16 cellular contexts compared by ENCODE assay signal in genomic region chr15:45169608-45170480, GRCh38. TPM values are rescaled to one million over a fixed set of nuclear protein-coding genes. Genes with fewer than 3 reads are reported as not detected.
DNase-seq lines count a peak whose midpoint lies in the region; ATAC-seq, FAIRE-seq and TF ChIP-seq lines count a peak whose summit lies in the region.
"Had no signal": no experiment of that assay in that cellular context is flagged by ENCODE, and none has a peak within 500 bp of the region (broad histone marks: within the 10 kb centered on the region; RNA-seq: fewer than 3 reads in every experiment).

No MANE protein-coding gene starts in this region.

- H3K4me1 Mint-ChIP-seq in memory B cell, result peaks cover 16% of the 10 kb centered on the region

- no peaks in the 10 kb centered on the region for H4K20me1 ChIP-seq in SK-N-SH (ENCODE audit: insufficient read depth)

- H3K9me2 ChIP-seq in SK-N-SH, result no peaks in the 10 kb centered on the region

- H3K4me3 ChIP-seq in SK-N-SH (ENCODE audit: low read depth in 2 of 2, low read length in 1 of 2), result no peak overlapping the region; a peak in 1 of 4 replicates
- H3K4me3 ChIP-seq: Peyer's patch had no signal

- H3K36me3 Mint-ChIP-seq in memory B cell, result no peaks in the 10 kb centered on the region
- H3K36me3 Mint-ChIP-seq: CD4-positive, alpha-beta memory T cell had no signal

- peak overlapping the region; percentile 38 for H3K27ac Mint-ChIP-seq in memory B cell

- DNase-seq in DMS 273 treated with DMSO at 0.1 percent for 48 hours (lab: John Stamatoyannopoulos, UW) (peak; percentile 42), NAMALWA (ENCODE audit: low spot score) (peak; percentile 50), SK-N-SH (peak; percentile 92), memory B cell (ENCODE audit: low spot score in 2 of 2) (no peak), GM19239 (ENCODE audit: insufficient read length, low spot score) (no peak), HT-29 (ENCODE audit: low spot score) (no peak), NCI-H2227 treated with DMSO at 0.1 percent for 48 hours (lab: John Stamatoyannopoulos, UW) (no peak)
- DNase-seq: activated naive CD4-positive, alpha-beta T cell treated with anti-CD3 and anti-CD28 coated beads, Interleukin-2, amount 50 U/mL, for 16 hours; CD4-positive, alpha-beta memory T cell; IMR-90; NCI-H2107 had no signal

- no peak overlapping the region for H3K4me2 ChIP-seq in SK-N-SH

- H3K27ac ChIP-seq in SK-N-SH (ENCODE audit: low read depth in 2 of 2, low read length in 1 of 2), result peak overlapping the region; percentile 28 to 100; a peak in 3 of 4 replicates

- TF ChIP-seq CTCF in SK-N-SH (IDR thresholded peaks at IDR 0.05), result no peak

- H3K9ac ChIP-seq in SK-N-SH, result no peak overlapping the region

- H3K4me3 Mint-ChIP-seq in memory B cell, result no peak overlapping the region
- H3K4me3 Mint-ChIP-seq: CD4-positive, alpha-beta memory T cell had no signal

- no peaks in the 10 kb centered on the region for H3K27me3 ChIP-seq in SK-N-SH (ENCODE audit: insufficient read depth)
- H3K27me3 ChIP-seq: Peyer's patch had no signal

- FAIRE-seq in GM19239 (lab: Jason Lieb, UNC), result no peak
- FAIRE-seq: G401.6 had no signal

- POLR2A ChIA-PET in SK-N-SH (lab: Yijun Ruan, JAX), result interaction anchor here (0.8 to 5.9 kb wide), 8 partner anchors 9 to 110 kb away, joined by 3 to 97 read pairs (median 6); partner anchors contain the start of gene SHF

- H3K36me3 ChIP-seq in SK-N-SH (replicated peaks in 1 of 2; ENCODE audit: control insufficient read depth in 1 of 2, insufficient read depth in 2 of 2, low read length in 1 of 2), result peaks cover 0 to 2% of the 10 kb centered on the region in 2 experiments
- H3K36me3 ChIP-seq: Peyer's patch had no signal

- H3K9me3 ChIP-seq in SK-N-SH, result no peaks in the 10 kb centered on the region
- H3K9me3 ChIP-seq: Peyer's patch had no signal

- CTCF ChIA-PET in SK-N-SH (lab: Yijun Ruan, JAX), result interaction anchor here (1.3 to 5.9 kb wide), 8 partner anchors 7 to 320 kb away, joined by 3 to 31 read pairs (median 14); partner anchors contain the start of gene SHF

- TF ChIP-seq RAD21 in SK-N-SH (IDR thresholded peaks at IDR 0.05; ENCODE audit: low read length), result peak; percentile 2; the same call in 1 of the 2 replicates

- peaks cover 11 to 76% of the 10 kb centered on the region in 2 experiments for H3K4me1 ChIP-seq in SK-N-SH (ENCODE audit: control insufficient read depth in 1 of 2, insufficient read depth in 2 of 2, low read depth in 1 of 2, low read length in 1 of 2)

- H3K79me2 ChIP-seq in SK-N-SH (ENCODE audit: insufficient read depth), result peaks cover 10% of the 10 kb centered on the region; the same call in 1 of the 2 replicates

- peaks cover 6% of the 10 kb centered on the region for H3F3A ChIP-seq in SK-N-SH (replicated peaks; ENCODE audit: insufficient read depth)

- TF ChIP-seq EP300 in SK-N-SH (IDR thresholded peaks at IDR 0.05; ENCODE audit: borderline replicate concordance in 1 of 2, low read depth in 1 of 2, low read length in 1 of 2), result peak in 1 of 2 experiments; percentile 98; a peak in 2 of 4 replicates

- H3K9me3 Mint-ChIP-seq in memory B cell, result no peaks in the 10 kb centered on the region
- H3K9me3 Mint-ChIP-seq: CD4-positive, alpha-beta memory T cell had no signal

- ATAC-seq in memory B cell (ENCODE audit: low read depth) (peak; percentile 11), HG03521 (IDR thresholded peaks at IDR 0.05; ENCODE audit: unreplicated experiment) (no peak)

- whole genome bisulfite sequencing in SK-N-SH (ENCODE audit: low lambda C conversion rate), result 47% methylated on average over 3 of the region's 4 CpGs

- no peak overlapping the region for H2AFZ ChIP-seq in SK-N-SH (ENCODE audit: low read depth)

- H3K27me3 Mint-ChIP-seq in memory B cell, result no peaks in the 10 kb centered on the region
- H3K27me3 Mint-ChIP-seq: CD4-positive, alpha-beta memory T cell had no signal

TF ChIP-seq in SK-N-SH, 30 proteins besides CTCF, POLR2A, EP300 and RAD21:
- peak; percentile 57 for TF ChIP-seq GATA2 (CRISPR knock-in tag; IDR thresholded peaks at IDR 0.05)
- TF ChIP-seq RCOR1 (IDR thresholded peaks at IDR 0.05; ENCODE audit: low read length), result peak; percentile 88
- TF ChIP-seq POLR2AphosphoS5 (IDR thresholded peaks at IDR 0.05; ENCODE audit: low read depth, low read length), result peak; percentile 45; the same call in 1 of the 2 replicates
- peak; percentile 11 for TF ChIP-seq CHD2 (IDR thresholded peaks at IDR 0.05; ENCODE audit: low read length, partially characterized antibody)
- TF ChIP-seq FOXJ3 (CRISPR knock-in tag; IDR thresholded peaks at IDR 0.05), result peak; percentile 86
- TF ChIP-seq TCF12 (IDR thresholded peaks at IDR 0.05), result peak; percentile 75
- no peak for TF ChIP-seq TEAD4 (IDR thresholded peaks at IDR 0.05; ENCODE audit: borderline replicate concordance, insufficient read depth)
- no peak for TF ChIP-seq MXI1 (IDR thresholded peaks at IDR 0.05; ENCODE audit: low read depth, low read length)
TF ChIP-seq in SK-N-SH: peak in this region for 6.

RNA-seq across cellular contexts. Expression of gene SHF, which starts 17.9 kb away (rescaled TPM):
- polyA plus RNA-seq in SK-N-SH (2012; rRNA removed), result 4.4 and 5.5 TPM in 2 replicates
- 3.3 and 4.2 TPM in 2 replicates for polyA plus RNA-seq in SK-N-SH (2012; cell fraction: cytosol; rRNA removed)
- polyA plus RNA-seq in SK-N-SH (2012; cell fraction: nucleus; rRNA removed), result 4.8 and 7.5 TPM in 2 replicates
- total RNA-seq in HT-29 (2014; rRNA removed; shearing (Covaris generic)), result 8.6 and 11.2 TPM in 2 replicates

RNA-seq across cellular contexts. Expression of gene DUOX1, which starts 40.0 kb away (rescaled TPM):
- polyA plus RNA-seq in SK-N-SH (2012; rRNA removed), result not detected in 2 replicates
- under 0.01 and 0.01 TPM in 2 replicates for polyA plus RNA-seq in SK-N-SH (2012; cell fraction: cytosol; rRNA removed)
- 0.01 and 0.04 TPM in 2 replicates for polyA plus RNA-seq in SK-N-SH (2012; cell fraction: nucleus; rRNA removed)
- 1.5 and 3.1 TPM in 2 replicates for total RNA-seq in HT-29 (2014; rRNA removed; shearing (Covaris generic))
- total RNA-seq: IMR-90, lung microvascular endothelial cell, osteocyte had no signal
- polyA plus RNA-seq: IMR-90 had no signal

RNA-seq across cellular contexts. Expression of gene DUOXA1, which starts 40.2 kb away (rescaled TPM):
- 0.02 TPM in 1 of 2 replicates, not detected in the other for polyA plus RNA-seq in SK-N-SH (2012; rRNA removed)
- 0.01 and 0.09 TPM in 2 replicates for polyA plus RNA-seq in SK-N-SH (2012; cell fraction: cytosol; rRNA removed)
- 0.44 and 1.2 TPM in 2 replicates for polyA plus RNA-seq in SK-N-SH (2012; cell fraction: nucleus; rRNA removed)
- total RNA-seq in HT-29 (2014; rRNA removed; shearing (Covaris generic)), result 0.23 and 0.26 TPM in 2 replicates
- total RNA-seq: IMR-90, lung microvascular endothelial cell, osteocyte had no signal
- polyA plus RNA-seq: CD4-positive, alpha-beta memory T cell had no signal

RNA-seq across cellular contexts. Expression of gene DUOXA2, which starts 55.7 kb away (rescaled TPM):
- not detected in 2 replicates for polyA plus RNA-seq in SK-N-SH (2012; rRNA removed)
- not detected in 2 replicates for polyA plus RNA-seq in SK-N-SH (2012; cell fraction: cytosol; rRNA removed)
- polyA plus RNA-seq in SK-N-SH (2012; cell fraction: nucleus; rRNA removed), result not detected in 2 replicates
- total RNA-seq in HT-29 (2014; rRNA removed; shearing (Covaris generic)), result not detected in 2 replicates
- total RNA-seq: CD4-positive, alpha-beta memory T cell; IMR-90; lung microvascular endothelial cell; osteocyte had no signal
- polyA plus RNA-seq: CD4-positive, alpha-beta memory T cell; IMR-90 had no signal

RNA-seq across cellular contexts. Expression of gene DUOX2, which starts 55.9 kb away (rescaled TPM):
- 0.02 TPM in 1 of 2 replicates, not detected in the other for polyA plus RNA-seq in SK-N-SH (2012; rRNA removed)
- under 0.01 and 0.01 TPM in 2 replicates for polyA plus RNA-seq in SK-N-SH (2012; cell fraction: cytosol; rRNA removed)
- polyA plus RNA-seq in SK-N-SH (2012; cell fraction: nucleus; rRNA removed), result 0.02 TPM in 2 replicates
- total RNA-seq in HT-29 (2014; rRNA removed; shearing (Covaris generic)), result 0.08 TPM in 2 replicates
- total RNA-seq: IMR-90, lung microvascular endothelial cell, osteocyte had no signal
- polyA plus RNA-seq: IMR-90 had no signal

Comparison
In these comparisons a context has a peak if more than half of its experiments do, and no peak if none do; other contexts are left out.
1. DNase-seq: peak in DMS 273 treated with DMSO at 0.1 percent for 48 hours (single experiment), NAMALWA (single experiment) and SK-N-SH (single experiment); none in memory B cell (0 of 2), GM19239 (single experiment), HT-29 (single experiment) and NCI-H2227 treated with DMSO at 0.1 percent for 48 hours (single experiment).